Comparison of ENCODE assay signal across 8 cellular contexts in the genomic region with DNA sequence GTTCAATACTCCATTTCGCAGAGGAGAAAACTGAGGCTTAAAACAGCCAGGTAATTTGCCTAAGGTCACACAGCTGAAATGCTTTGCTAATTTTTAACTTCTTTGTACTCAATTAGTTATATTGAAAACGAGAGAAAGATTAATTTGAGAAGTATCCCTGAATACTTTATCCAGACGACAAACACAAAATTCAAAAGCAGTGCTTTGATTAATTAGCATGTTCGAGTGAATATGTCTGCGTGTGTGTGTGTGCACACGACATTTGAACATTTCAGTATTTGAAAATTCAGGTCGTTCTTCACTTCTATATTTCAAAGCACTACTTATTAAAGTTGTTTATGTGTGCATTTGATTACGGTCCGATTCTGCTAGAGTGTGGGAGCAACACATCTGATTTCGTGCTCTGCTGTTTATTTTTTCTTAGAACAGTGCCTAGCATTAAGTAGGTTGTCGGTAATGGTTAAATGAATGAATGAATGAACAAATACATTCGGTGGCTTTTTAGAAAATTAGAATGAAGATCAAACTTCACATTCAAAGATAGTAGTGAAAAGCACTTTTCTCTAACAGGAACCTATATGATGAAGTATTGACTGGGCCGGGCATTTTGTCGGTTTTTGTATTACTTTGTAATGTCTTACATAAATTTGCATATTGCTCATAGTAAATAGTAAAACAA. TPM values are rescaled to one million over a fixed set of nuclear protein-coding genes. Genes with fewer than 3 reads are reported as not detected.
DNase-seq lines count a peak whose midpoint lies in the region; FAIRE-seq and TF ChIP-seq lines count a peak whose summit lies in the region.

No MANE protein-coding gene starts in this region.

- no peaks in the 10 kb centered on the region for H3K27me3 Mint-ChIP-seq in astrocyte (ENCODE audit: low read depth, unreplicated experiment)

- H3K27me3 ChIP-seq in HUES64 (ENCODE audit: insufficient read depth, low read length) (no peaks in the 10 kb centered on the region), astrocyte (ENCODE audit: insufficient read depth, low read length) (no peaks in the 10 kb centered on the region)

- TF ChIP-seq CTCF in AG10803 (conservative IDR thresholded peaks at IDR 0.05; ENCODE audit: low read length) (no peak), astrocyte (IDR thresholded peaks at IDR 0.05; ENCODE audit: insufficient read depth, low read depth, low read length) (no peak)

- peak overlapping the region; percentile 84 for H3K4me2 ChIP-seq in astrocyte (ENCODE audit: low read length)

- H3K9ac ChIP-seq in HUES64 (ENCODE audit: low read depth, low read length) (peak overlapping the region; percentile 99), astrocyte (ENCODE audit: low read length) (peak overlapping the region; percentile 99)

- H3K27ac Mint-ChIP-seq in astrocyte (ENCODE audit: unreplicated experiment): peak overlapping the region; percentile 78

- peaks cover 16% of the 10 kb centered on the region; the same call in 1 of the 2 replicates for H3K4me1 ChIP-seq in HUES64 (ENCODE audit: insufficient read depth, low read length)
- peaks cover 6% of the 10 kb centered on the region for H3K4me1 ChIP-seq in astrocyte (ENCODE audit: insufficient read depth, low read length)
- H3K4me1 ChIP-seq in mesodermal cell (ENCODE audit: control insufficient read depth, insufficient read depth, low read length, poor library complexity, severe bottlenecking): peaks cover 4% of the 10 kb centered on the region

- H3K27ac ChIP-seq in HUES64 (ENCODE audit: low read depth, low read length) (peak overlapping the region; percentile 99), astrocyte (ENCODE audit: low read depth, low read length) (peak overlapping the region; percentile 92), mesodermal cell (ENCODE audit: low read depth, low read length, severe bottlenecking) (peak overlapping the region; percentile 99)

- H3K36me3 Mint-ChIP-seq in astrocyte (ENCODE audit: low read depth, unreplicated experiment): peaks cover 26% of the 10 kb centered on the region

- peaks cover 52% of the 10 kb centered on the region for H3K79me2 ChIP-seq in astrocyte (ENCODE audit: insufficient read depth, low read length)

- H3K36me3 ChIP-seq in HUES64 (ENCODE audit: insufficient read depth, low read length) (peaks cover 35% of the 10 kb centered on the region), astrocyte (ENCODE audit: insufficient read depth, low read length) (peaks cover 30% of the 10 kb centered on the region), mesodermal cell (ENCODE audit: control insufficient read depth, insufficient read depth, low read length) (peaks cover 26% of the 10 kb centered on the region)

- no peaks in the 10 kb centered on the region for H3K9me3 Mint-ChIP-seq in astrocyte (ENCODE audit: unreplicated experiment)

- peak overlapping the region; percentile 84 for H3K4me3 Mint-ChIP-seq in astrocyte (ENCODE audit: unreplicated experiment)

- no peak for FAIRE-seq in astrocyte (lab: Jason Lieb, UNC)

- peak overlapping the region; percentile 76 for H3K4me3 ChIP-seq in AG10803 (ENCODE audit: low read length)
- H3K4me3 ChIP-seq in HUES64 (ENCODE audit: low read length): peak overlapping the region; percentile 96
- H3K4me3 ChIP-seq in astrocyte (ENCODE audit: insufficient read depth, low read depth, low read length): peak overlapping the region; percentile 71
- peak overlapping the region; percentile 95 for H3K4me3 ChIP-seq in mesodermal cell (ENCODE audit: extremely low read depth, insufficient read depth, low read length, poor library complexity, severe bottlenecking)

- H3K9me3 ChIP-seq in HUES64 (ENCODE audit: insufficient read depth, low read depth, low read length): no peaks in the 10 kb centered on the region
- no peaks in the 10 kb centered on the region for H3K9me3 ChIP-seq in astrocyte (ENCODE audit: insufficient read depth, low read depth, low read length)
- H3K9me3 ChIP-seq in mesodermal cell (ENCODE audit: control insufficient read depth, low read length): no peaks in the 10 kb centered on the region

- WGBS in HUES64: 43% methylated on average over 6 of the region's 14 CpGs
- 30 to 47% methylated on average over 3 of the region's 14 CpGs for WGBS in mesodermal cell (ENCODE audit: insufficient coverage in 2 of 2), 2 experiments

- DNase-seq in AG10803 (ENCODE audit: low read depth) (no peak), astrocyte (ENCODE audit: low read depth) (no peak), DMS153 (lab: John Stamatoyannopoulos, UW) (no peak), GM19240 (ENCODE audit: insufficient read length, low spot score) (no peak), NCI-H146 (lab: John Stamatoyannopoulos, UW) (no peak)
- DNase-seq in stimulated activated naive CD4-positive, alpha-beta T cell (lab: John Stamatoyannopoulos, UW): no peak

- H4K20me1 ChIP-seq in astrocyte (ENCODE audit: insufficient read depth, low read length): peaks cover 39% of the 10 kb centered on the region

- H3K4me1 Mint-ChIP-seq in astrocyte (ENCODE audit: low read depth, unreplicated experiment): peaks cover 12% of the 10 kb centered on the region

- H2AFZ ChIP-seq in astrocyte (ENCODE audit: low read depth, low read length): peak overlapping the region; percentile 85

RNA-seq across cellular contexts. Expression of a gene that starts 36.9 kb away (rescaled TPM):
- 168 TPM for polyA plus RNA-seq in HUES64 (2013, experiment 1 of 2)
- 140 TPM for polyA plus RNA-seq in HUES64 (2013, experiment 2 of 2)
- 122 and 136 TPM in 2 replicates for total RNA-seq in astrocyte
- 90.6 TPM for polyA plus RNA-seq in mesodermal cell (2013, experiment 1 of 2)
- 104 TPM for polyA plus RNA-seq in mesodermal cell (2013, experiment 2 of 2)
